In the genomic region with DNA sequence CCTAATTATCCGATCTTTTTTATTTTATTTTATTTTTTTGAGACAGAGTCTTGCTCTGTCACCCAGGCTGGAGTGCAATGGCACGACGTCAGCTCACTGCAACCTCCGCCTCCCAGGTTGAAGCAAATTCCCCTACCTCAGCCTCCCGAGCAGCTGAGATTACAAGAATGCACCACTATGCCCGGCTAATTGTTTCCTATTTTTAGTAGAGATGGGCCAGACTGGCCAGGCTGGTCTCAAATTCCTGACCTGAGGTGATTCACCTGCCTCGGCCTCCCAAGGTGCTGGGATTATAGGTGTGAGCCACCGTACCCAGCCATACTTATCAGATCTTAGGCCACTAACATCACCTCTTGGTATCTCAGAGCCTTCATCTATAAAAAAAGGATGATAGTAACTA, we compare ENCODE assay signal across 26 cellular contexts.
"Had no signal": no experiment of that assay in that cellular context is flagged by ENCODE, and none has a peak within 500 bp of the region (broad histone marks: within the 10 kb centered on the region; RNA-seq: fewer than 3 reads in every experiment).

No MANE protein-coding gene starts in this region.

- H3K36me3 Mint-ChIP-seq: naive B cell had no signal

- H3K4me3 ChIP-seq: esophagus muscularis mucosa, right lobe of liver, thyroid gland, upper lobe of right lung had no signal

- H3K4me3 Mint-ChIP-seq: activated naive CD8-positive, alpha-beta T cell treated with anti-CD3 and anti-CD28 coated beads, Interleukin-2, amount 50 U/mL, for 24 hours; activated T-helper 17 cell treated with anti-CD3 and anti-CD28 coated beads, Interleukin-2, amount 50 U/mL, for 72 hours; central memory CD8-positive, alpha-beta T cell; dendritic cell treated with granulocyte-macrophage colony-stimulating factor and Interleukin-4, amounts not matched to agents 40 ng/mL and 50 ng/mL, for 4 days; mesothelial cell of epicardium; naive B cell; nephron progenitor cell; stimulated activated naive CD8-positive, alpha-beta T cell treated with anti-CD3 and anti-CD28 coated beads, Interleukin-15, amount 100 ng/mL, for 72 hours; T-helper 1 cell treated with Interleukin-12 subunit alpha and Interleukin-12 subunit beta and Interleukin-4 antibody, amounts not matched to agents 30 μg/mL and 1 μg/mL, for 36 hours had no signal

- H3K27me3 ChIP-seq: esophagus muscularis mucosa, foreskin keratinocyte, neutrophil, right lobe of liver, thyroid gland, upper lobe of right lung had no signal

- H3K27ac ChIP-seq: esophagus muscularis mucosa, foreskin keratinocyte, neutrophil, right lobe of liver, thyroid gland, upper lobe of right lung, VCaP had no signal

- H3K27me3 Mint-ChIP-seq: activated T-helper 17 cell treated with anti-CD3 and anti-CD28 coated beads, Interleukin-2, amount 50 U/mL, for 72 hours; central memory CD8-positive, alpha-beta T cell; dendritic cell treated with granulocyte-macrophage colony-stimulating factor and Interleukin-4, amounts not matched to agents 40 ng/mL and 50 ng/mL, for 4 days; naive B cell; stimulated activated naive CD8-positive, alpha-beta T cell treated with anti-CD3 and anti-CD28 coated beads, Interleukin-15, amount 100 ng/mL, for 72 hours had no signal

- H3K9me3 ChIP-seq: esophagus muscularis mucosa, neutrophil, right lobe of liver, thyroid gland, upper lobe of right lung had no signal

- H3K9me3 Mint-ChIP-seq: activated naive CD8-positive, alpha-beta T cell treated with anti-CD3 and anti-CD28 coated beads, Interleukin-2, amount 50 U/mL, for 24 hours; activated T-helper 17 cell treated with anti-CD3 and anti-CD28 coated beads, Interleukin-2, amount 50 U/mL, for 72 hours; central memory CD8-positive, alpha-beta T cell; dendritic cell treated with granulocyte-macrophage colony-stimulating factor and Interleukin-4, amounts not matched to agents 40 ng/mL and 50 ng/mL, for 4 days; mesothelial cell of epicardium; naive B cell; nephron progenitor cell; stimulated activated naive CD8-positive, alpha-beta T cell treated with anti-CD3 and anti-CD28 coated beads, Interleukin-15, amount 100 ng/mL, for 72 hours; T-helper 1 cell treated with Interleukin-12 subunit alpha and Interleukin-12 subunit beta and Interleukin-4 antibody, amounts not matched to agents 30 μg/mL and 1 μg/mL, for 36 hours had no signal

- H3K27ac Mint-ChIP-seq: activated naive CD8-positive, alpha-beta T cell treated with anti-CD3 and anti-CD28 coated beads, Interleukin-2, amount 50 U/mL, for 24 hours; activated T-helper 17 cell treated with anti-CD3 and anti-CD28 coated beads, Interleukin-2, amount 50 U/mL, for 72 hours; dendritic cell treated with granulocyte-macrophage colony-stimulating factor and Interleukin-4, amounts not matched to agents 40 ng/mL and 50 ng/mL, for 4 days; mesothelial cell of epicardium; nephron progenitor cell; stimulated activated naive CD8-positive, alpha-beta T cell treated with anti-CD3 and anti-CD28 coated beads, Interleukin-15, amount 100 ng/mL, for 72 hours; T-helper 1 cell treated with Interleukin-12 subunit alpha and Interleukin-12 subunit beta and Interleukin-4 antibody, amounts not matched to agents 30 μg/mL and 1 μg/mL, for 36 hours had no signal

- H3K36me3 ChIP-seq: esophagus muscularis mucosa, neutrophil, right lobe of liver, thyroid gland, upper lobe of right lung had no signal

- DNase-seq: activated CD4-positive, alpha-beta T cell treated with anti-CD3 and anti-CD28 coated beads for 4 hours; activated CD4-positive, alpha-beta T cell treated with anti-CD3 and anti-CD28 coated beads, Interleukin-2, amount 50 U/mL, for 48 hours; activated CD8-positive, alpha-beta memory T cell treated with anti-CD3 and anti-CD28 coated beads for 24 hours; activated gamma-delta T cell treated with Interleukin-2 at 50 U/mL for 16 hours; activated naive CD4-positive, alpha-beta T cell treated with anti-CD3 and anti-CD28 coated beads, Interleukin-2, amount 50 U/mL, for 16 hours; activated naive CD8-positive, alpha-beta T cell treated with anti-CD3 and anti-CD28 coated beads, Interleukin-2, amount 50 U/mL, for 24 hours; foreskin keratinocyte; left colon; mammary epithelial cell; naive B cell; nephron progenitor cell; right lobe of liver; stimulated activated CD4-positive, alpha-beta T cell treated with anti-CD3 and anti-CD28 coated beads, Interleukin-12 subunit alpha, Interleukin-12 subunit beta, amount 100 ng/mL, for 4 hours; stimulated activated CD4-positive, alpha-beta T cell treated with anti-CD3 and anti-CD28 coated beads, Interleukin-4, amount 100 ng/mL, for 1 hour; stimulated activated naive CD8-positive, alpha-beta T cell treated with anti-CD3 and anti-CD28 coated beads, Interleukin-15, amount 100 ng/mL, for 72 hours; T-helper 9 cell; thyroid gland; upper lobe of right lung had no signal
